6 cellular contexts compared by ENCODE assay signal in the genomic region with DNA sequence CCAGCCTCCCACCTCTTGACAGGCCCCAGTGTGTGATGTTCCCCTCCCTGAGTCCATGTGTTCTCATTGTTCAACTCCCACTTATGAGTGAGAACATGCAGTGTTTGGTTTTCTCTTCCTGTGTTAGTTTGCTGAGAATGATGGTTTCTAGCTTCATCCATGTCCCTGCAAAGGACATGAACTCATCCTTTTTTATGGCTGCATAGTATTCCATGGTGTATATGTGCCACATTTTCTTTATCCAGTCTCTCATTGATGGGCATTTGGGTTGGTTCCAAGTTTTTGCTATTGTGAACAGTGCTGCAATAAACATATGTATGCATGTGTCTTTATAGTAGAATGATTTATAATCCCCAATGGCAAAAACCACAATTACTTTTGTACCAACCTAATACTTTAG. TPM values are rescaled to one million over a fixed set of nuclear protein-coding genes. Genes with fewer than 3 reads are reported as not detected.
"Had no signal": no experiment of that assay in that cellular context is flagged by ENCODE, and none has a peak within 500 bp of the region (broad histone marks: within the 10 kb centered on the region; RNA-seq: fewer than 3 reads in every experiment).

No MANE protein-coding gene starts in this region.

RNA-seq across cellular contexts. Expression of a gene that starts 20.6 kb away (rescaled TPM):
- total RNA-seq: GM23248, GM23338, H4, H7, H9, HFFc6 had no signal
- polyA plus RNA-seq: GM23248, GM23338 had no signal
